20 cellular contexts compared by ENCODE assay signal in the genomic region with DNA sequence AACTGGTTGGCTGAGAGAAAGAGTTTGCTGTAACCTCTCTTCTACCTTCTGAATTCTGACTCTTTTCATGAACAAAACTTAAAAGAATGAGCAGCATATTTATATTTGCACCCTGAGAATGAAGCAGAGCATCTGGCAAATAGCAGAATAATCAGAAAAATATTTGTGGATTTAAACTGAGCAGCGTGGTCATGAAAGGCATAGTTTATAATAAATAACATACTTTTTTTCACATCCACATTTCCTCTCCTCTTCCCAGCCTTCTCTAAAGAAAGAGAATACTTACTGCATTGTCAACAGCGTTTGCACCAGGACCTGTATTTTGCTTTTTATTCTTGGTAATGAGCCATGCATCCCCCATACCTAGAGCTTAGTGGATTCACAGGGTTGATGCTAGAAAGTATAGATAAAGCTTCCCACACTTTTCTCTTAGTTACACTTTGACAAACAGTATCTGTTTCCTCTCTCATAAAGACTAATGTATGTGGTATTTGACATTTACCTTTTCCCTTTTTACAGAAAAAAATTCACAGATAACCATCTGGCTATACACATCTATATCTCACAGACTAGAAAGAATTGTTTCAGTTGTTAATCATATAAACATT.
A peak's percentile ranks its signal among the peaks of the same experiment; 100 is the strongest.
DNase-seq lines count a peak whose midpoint lies in the region; ATAC-seq, FAIRE-seq and TF ChIP-seq lines count a peak whose summit lies in the region.
"Had no signal": no experiment of that assay in that cellular context is flagged by ENCODE, and none has a peak within 500 bp of the region (broad histone marks: within the 10 kb centered on the region; RNA-seq: fewer than 3 reads in every experiment).

No MANE protein-coding gene starts in this region.

- WGBS in suprapubic skin: 44% methylated on average over 2 of the region's 2 CpGs

- no peaks in the 10 kb centered on the region for H3K27me3 ChIP-seq in suprapubic skin
- H3K27me3 ChIP-seq: BLaER1, SJSA1 had no signal

- ATAC-seq in SK-N-SH treated with all-trans-retinoic acid at 6 μM for 48 hours (peak; percentile 70), GM18858 (IDR thresholded peaks at IDR 0.05; ENCODE audit: unreplicated experiment) (no peak)
- ATAC-seq in activated naive CD8-positive, alpha-beta T cell treated with anti-CD3 and anti-CD28 coated beads, Interleukin-2, amount 50 U/mL, for 24 hours: no peak
- ATAC-seq: K562, Panc1 had no signal

- no peak overlapping the region for H3K4me3 ChIP-seq in suprapubic skin
- H3K4me3 ChIP-seq: BLaER1, K562, SJSA1 had no signal

- H3K9me3 Mint-ChIP-seq in nephron: no peaks in the 10 kb centered on the region
- no peaks in the 10 kb centered on the region for H3K9me3 Mint-ChIP-seq in activated naive CD8-positive, alpha-beta T cell treated with anti-CD3 and anti-CD28 coated beads, Interleukin-2, amount 50 U/mL, for 24 hours
- H3K9me3 Mint-ChIP-seq: CD4-positive, alpha-beta memory T cell; H9 had no signal

- no peak for TF ChIP-seq EP300 in suprapubic skin (IDR thresholded peaks at IDR 0.05)

- H3K36me3 Mint-ChIP-seq in nephron (ENCODE audit: low read depth): no peaks in the 10 kb centered on the region
- H3K36me3 Mint-ChIP-seq in activated naive CD8-positive, alpha-beta T cell treated with anti-CD3 and anti-CD28 coated beads, Interleukin-2, amount 50 U/mL, for 24 hours (ENCODE audit: low read depth): no peaks in the 10 kb centered on the region
- H3K36me3 Mint-ChIP-seq: CD4-positive, alpha-beta memory T cell had no signal

- peak overlapping the region in 2 of 3 experiments; percentile 66 to 72 for H3K27ac Mint-ChIP-seq in nephron
- H3K27ac Mint-ChIP-seq in activated naive CD8-positive, alpha-beta T cell treated with anti-CD3 and anti-CD28 coated beads, Interleukin-2, amount 50 U/mL, for 24 hours: no peak overlapping the region
- H3K27ac Mint-ChIP-seq: CD4-positive, alpha-beta memory T cell; H9 had no signal

- peak; percentile 46 for FAIRE-seq in D721Med (lab: Jason Lieb, UNC)
- FAIRE-seq: A204.1, K562 had no signal

- H3K4me1 ChIP-seq in suprapubic skin: no peaks in the 10 kb centered on the region
- H3K4me1 ChIP-seq: BLaER1, SJSA1 had no signal

- H3K4me3 Mint-ChIP-seq in nephron: no peak overlapping the region
- no peak overlapping the region for H3K4me3 Mint-ChIP-seq in activated naive CD8-positive, alpha-beta T cell treated with anti-CD3 and anti-CD28 coated beads, Interleukin-2, amount 50 U/mL, for 24 hours
- H3K4me3 Mint-ChIP-seq: CD4-positive, alpha-beta memory T cell; H9 had no signal

- in situ Hi-C loops in KBM-7 (cut with MboI; ENCODE audit: low pct_unique_long_range_greater_than_20kb, low sequenced_read_pairs): no loop called here

- no peak for TF ChIP-seq CTCF in D721Med (IDR thresholded peaks at IDR 0.05; ENCODE audit: insufficient read depth, missing control alignments)
- TF ChIP-seq CTCF in nephron (IDR thresholded peaks at IDR 0.05; ENCODE audit: unreplicated experiment in 3 of 3): no peak
- TF ChIP-seq CTCF in suprapubic skin (IDR thresholded peaks at IDR 0.05): no peak

- H3K4me1 Mint-ChIP-seq in nephron: peaks cover 15% of the 10 kb centered on the region
- no peaks in the 10 kb centered on the region for H3K4me1 Mint-ChIP-seq in activated naive CD8-positive, alpha-beta T cell treated with anti-CD3 and anti-CD28 coated beads, Interleukin-2, amount 50 U/mL, for 24 hours
- H3K4me1 Mint-ChIP-seq: CD4-positive, alpha-beta memory T cell; H9 had no signal

- H3K27me3 Mint-ChIP-seq in nephron (ENCODE audit: low read depth): no peaks in the 10 kb centered on the region
- H3K27me3 Mint-ChIP-seq in activated naive CD8-positive, alpha-beta T cell treated with anti-CD3 and anti-CD28 coated beads, Interleukin-2, amount 50 U/mL, for 24 hours: peaks cover 3% of the 10 kb centered on the region

- H3K27ac ChIP-seq in suprapubic skin: no peak overlapping the region
- H3K27ac ChIP-seq: BLaER1, SJSA1 had no signal

- DNase-seq in D721Med (ENCODE audit: insufficient read length, low spot score) (no peak), KBM-7 (peak; percentile 9), suprapubic skin (ENCODE audit: low spot score in 2 of 2) (no peak)
- DNase-seq in activated naive CD8-positive, alpha-beta T cell treated with anti-CD3 and anti-CD28 coated beads, Interleukin-2, amount 50 U/mL, for 24 hours: no peak
- DNase-seq: Calu3; CD4-positive, alpha-beta memory T cell; DMS53; H9; MV-4-11; NCI-H1694 treated with DMSO at 0.1 percent for 48 hours; NCI-H524; SW 1271 had no signal

- TF ChIP-seq POLR2A in suprapubic skin (IDR thresholded peaks at IDR 0.05): no peak

- H3K36me3 ChIP-seq in suprapubic skin: no peaks in the 10 kb centered on the region
- H3K36me3 ChIP-seq: BLaER1, SJSA1 had no signal

- H3K9me3 ChIP-seq in suprapubic skin: no peaks in the 10 kb centered on the region
- H3K9me3 ChIP-seq: BLaER1, SJSA1 had no signal

TF ChIP-seq in SK-N-SH treated with all-trans-retinoic acid at 6 μM for 48 hours, 23 proteins besides CTCF, POLR2A, EP300 and RAD21:
- TF ChIP-seq ZNF8 (CRISPR knock-in tag; IDR thresholded peaks at IDR 0.05) (no peak), PPARA (CRISPR knock-in tag; IDR thresholded peaks at IDR 0.05; ENCODE audit: borderline replicate concordance) (no peak), ZNF565 (CRISPR knock-in tag; conservative IDR thresholded peaks at IDR 0.05; ENCODE audit: low read depth) (no peak), TCF4 (CRISPR knock-in tag; IDR thresholded peaks at IDR 0.05; ENCODE audit: borderline replicate concordance) (no peak), CSDC2 (CRISPR knock-in tag; IDR thresholded peaks at IDR 0.05) (no peak), ISL1 (CRISPR knock-in tag; IDR thresholded peaks at IDR 0.05) (no peak), OSR1 (CRISPR knock-in tag; IDR thresholded peaks at IDR 0.05) (no peak), ZNF70 (CRISPR knock-in tag; IDR thresholded peaks at IDR 0.05) (no peak), TOX (CRISPR knock-in tag; IDR thresholded peaks at IDR 0.05; ENCODE audit: borderline replicate concordance) (no peak), ESRRG (CRISPR knock-in tag; IDR thresholded peaks at IDR 0.05) (no peak), GLIS3 (CRISPR knock-in tag; IDR thresholded peaks at IDR 0.05) (no peak), BACH2 (CRISPR knock-in tag; IDR thresholded peaks at IDR 0.05; ENCODE audit: borderline replicate concordance) (no peak), RARB (CRISPR knock-in tag; IDR thresholded peaks at IDR 0.05) (no peak), ZC3H10 (CRISPR knock-in tag; IDR thresholded peaks at IDR 0.05) (no peak)
- TF ChIP-seq, protein P1, sequence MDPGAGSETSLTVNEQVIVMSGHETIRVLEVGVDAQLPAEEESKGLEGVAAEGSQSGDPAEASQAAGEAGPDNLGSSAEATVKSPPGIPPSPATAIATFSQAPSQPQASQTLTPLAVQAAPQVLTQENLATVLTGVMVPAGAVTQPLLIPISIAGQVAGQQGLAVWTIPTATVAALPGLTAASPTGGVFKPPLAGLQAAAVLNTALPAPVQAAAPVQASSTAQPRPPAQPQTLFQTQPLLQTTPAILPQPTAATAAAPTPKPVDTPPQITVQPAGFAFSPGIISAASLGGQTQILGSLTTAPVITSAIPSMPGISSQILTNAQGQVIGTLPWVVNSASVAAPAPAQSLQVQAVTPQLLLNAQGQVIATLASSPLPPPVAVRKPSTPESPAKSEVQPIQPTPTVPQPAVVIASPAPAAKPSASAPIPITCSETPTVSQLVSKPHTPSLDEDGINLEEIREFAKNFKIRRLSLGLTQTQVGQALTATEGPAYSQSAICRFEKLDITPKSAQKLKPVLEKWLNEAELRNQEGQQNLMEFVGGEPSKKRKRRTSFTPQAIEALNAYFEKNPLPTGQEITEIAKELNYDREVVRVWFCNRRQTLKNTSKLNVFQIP (CRISPR knock-in tag; IDR thresholded peaks at IDR 0.05; ENCODE audit: borderline replicate concordance, low read depth): no peak
- TF ChIP-seq, protein P2, sequence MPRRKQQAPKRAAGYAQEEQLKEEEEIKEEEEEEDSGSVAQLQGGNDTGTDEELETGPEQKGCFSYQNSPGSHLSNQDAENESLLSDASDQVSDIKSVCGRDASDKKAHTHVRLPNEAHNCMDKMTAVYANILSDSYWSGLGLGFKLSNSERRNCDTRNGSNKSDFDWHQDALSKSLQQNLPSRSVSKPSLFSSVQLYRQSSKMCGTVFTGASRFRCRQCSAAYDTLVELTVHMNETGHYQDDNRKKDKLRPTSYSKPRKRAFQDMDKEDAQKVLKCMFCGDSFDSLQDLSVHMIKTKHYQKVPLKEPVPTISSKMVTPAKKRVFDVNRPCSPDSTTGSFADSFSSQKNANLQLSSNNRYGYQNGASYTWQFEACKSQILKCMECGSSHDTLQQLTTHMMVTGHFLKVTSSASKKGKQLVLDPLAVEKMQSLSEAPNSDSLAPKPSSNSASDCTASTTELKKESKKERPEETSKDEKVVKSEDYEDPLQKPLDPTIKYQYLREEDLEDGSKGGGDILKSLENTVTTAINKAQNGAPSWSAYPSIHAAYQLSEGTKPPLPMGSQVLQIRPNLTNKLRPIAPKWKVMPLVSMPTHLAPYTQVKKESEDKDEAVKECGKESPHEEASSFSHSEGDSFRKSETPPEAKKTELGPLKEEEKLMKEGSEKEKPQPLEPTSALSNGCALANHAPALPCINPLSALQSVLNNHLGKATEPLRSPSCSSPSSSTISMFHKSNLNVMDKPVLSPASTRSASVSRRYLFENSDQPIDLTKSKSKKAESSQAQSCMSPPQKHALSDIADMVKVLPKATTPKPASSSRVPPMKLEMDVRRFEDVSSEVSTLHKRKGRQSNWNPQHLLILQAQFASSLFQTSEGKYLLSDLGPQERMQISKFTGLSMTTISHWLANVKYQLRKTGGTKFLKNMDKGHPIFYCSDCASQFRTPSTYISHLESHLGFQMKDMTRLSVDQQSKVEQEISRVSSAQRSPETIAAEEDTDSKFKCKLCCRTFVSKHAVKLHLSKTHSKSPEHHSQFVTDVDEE (CRISPR knock-in tag; IDR thresholded peaks at IDR 0.05): no peak
- TF ChIP-seq, protein P3, sequence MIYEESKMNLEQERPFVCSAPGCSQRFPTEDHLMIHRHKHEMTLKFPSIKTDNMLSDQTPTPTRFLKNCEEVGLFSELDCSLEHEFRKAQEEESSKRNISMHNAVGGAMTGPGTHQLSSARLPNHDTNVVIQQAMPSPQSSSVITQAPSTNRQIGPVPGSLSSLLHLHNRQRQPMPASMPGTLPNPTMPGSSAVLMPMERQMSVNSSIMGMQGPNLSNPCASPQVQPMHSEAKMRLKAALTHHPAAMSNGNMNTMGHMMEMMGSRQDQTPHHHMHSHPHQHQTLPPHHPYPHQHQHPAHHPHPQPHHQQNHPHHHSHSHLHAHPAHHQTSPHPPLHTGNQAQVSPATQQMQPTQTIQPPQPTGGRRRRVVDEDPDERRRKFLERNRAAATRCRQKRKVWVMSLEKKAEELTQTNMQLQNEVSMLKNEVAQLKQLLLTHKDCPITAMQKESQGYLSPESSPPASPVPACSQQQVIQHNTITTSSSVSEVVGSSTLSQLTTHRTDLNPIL (CRISPR knock-in tag; IDR thresholded peaks at IDR 0.05; ENCODE audit: low read depth): no peak
TF ChIP-seq in SK-N-SH treated with all-trans-retinoic acid at 6 μM for 48 hours: peak in this region for 0.
